ENCODE assay signal across 2 cellular contexts in the genomic region with DNA sequence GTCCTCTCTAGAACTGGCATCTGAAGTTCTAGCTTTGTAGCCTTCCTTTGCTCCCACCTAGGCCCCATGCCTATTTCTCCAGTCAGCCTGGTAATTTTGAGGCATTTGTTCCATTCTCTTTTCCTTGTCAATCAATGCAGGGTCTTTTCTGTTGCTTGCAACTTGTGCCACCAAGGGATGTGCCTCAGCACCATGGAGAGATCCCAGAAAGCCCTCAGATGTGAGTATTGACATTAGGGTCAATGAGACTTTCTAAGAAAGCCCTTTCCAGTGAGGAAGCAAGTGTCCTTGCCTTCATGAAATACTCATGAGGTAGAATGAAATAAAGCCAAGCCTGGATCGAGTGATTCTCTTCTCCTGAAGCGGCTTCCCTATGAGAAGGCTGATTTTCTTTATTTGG.
TF ChIP-seq lines count a peak whose summit lies in the region.

No MANE protein-coding gene starts in this region.

TF ChIP-seq in HEK293, 187 proteins besides CTCF, POLR2A, EP300 and RAD21:
- TF ChIP-seq REST (tag by site-specific recombination; IDR thresholded peaks at IDR 0.05) (peak; percentile 85), YY1 (tag by site-specific recombination; IDR thresholded peaks at IDR 0.05) (no peak)

TF ChIP-seq in GM12878, 131 proteins besides CTCF, POLR2A, EP300 and RAD21:
- TF ChIP-seq STAT3 (IDR thresholded peaks at IDR 0.05; ENCODE audit: low read depth, low read length) (no peak), RCOR1 (conservative IDR thresholded peaks at IDR 0.05; ENCODE audit: low read depth, low read length) (no peak), REST (IDR thresholded peaks at IDR 0.05; ENCODE audit: low read depth, low read length) (peak; percentile 82)
TF ChIP-seq in GM12878: peak in this region for 1.
